Comparison of ENCODE assay signal across 2 cellular contexts in the genomic region with DNA sequence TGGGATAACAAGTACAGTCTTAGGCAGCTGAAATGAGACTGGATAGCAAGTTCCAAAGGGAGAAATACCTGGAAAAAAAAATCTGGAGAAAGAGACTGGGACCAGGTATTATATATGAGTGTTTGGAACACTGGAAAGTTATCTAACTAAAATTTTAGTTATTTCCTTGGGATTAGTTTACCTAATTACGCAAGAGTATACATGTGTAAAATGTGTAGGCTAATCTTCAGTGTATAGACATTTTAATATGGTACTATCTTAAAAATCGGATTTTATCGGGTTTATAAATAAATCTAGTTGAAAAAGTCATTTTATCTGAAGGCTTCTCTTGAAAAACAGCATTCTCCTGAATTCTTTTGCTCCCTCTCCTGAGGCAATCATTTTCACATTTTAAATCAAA.
TF ChIP-seq lines count a peak whose summit lies in the region.

No MANE protein-coding gene starts in this region.

TF ChIP-seq in GM23338, 12 proteins besides CTCF, POLR2A, EP300 and RAD21 (continued from another document):
- TF ChIP-seq ZNF462 (CRISPR knock-in tag; IDR thresholded peaks at IDR 0.05) (no peak), JUNB (IDR thresholded peaks at IDR 0.05; ENCODE audit: unreplicated experiment) (no peak), NANOG (IDR thresholded peaks at IDR 0.05; ENCODE audit: borderline replicate concordance) (no peak), EZH2phosphoT487 (IDR thresholded peaks at IDR 0.05; ENCODE audit: unreplicated experiment) (no peak), ZNF331 (CRISPR knock-in tag; IDR thresholded peaks at IDR 0.05; ENCODE audit: low read depth) (no peak), ZNF114 (CRISPR knock-in tag; IDR thresholded peaks at IDR 0.05) (no peak)

TF ChIP-seq in WTC11, 78 proteins besides CTCF, POLR2A, EP300 and RAD21 (continued from another document):
- TF ChIP-seq, protein P1, sequence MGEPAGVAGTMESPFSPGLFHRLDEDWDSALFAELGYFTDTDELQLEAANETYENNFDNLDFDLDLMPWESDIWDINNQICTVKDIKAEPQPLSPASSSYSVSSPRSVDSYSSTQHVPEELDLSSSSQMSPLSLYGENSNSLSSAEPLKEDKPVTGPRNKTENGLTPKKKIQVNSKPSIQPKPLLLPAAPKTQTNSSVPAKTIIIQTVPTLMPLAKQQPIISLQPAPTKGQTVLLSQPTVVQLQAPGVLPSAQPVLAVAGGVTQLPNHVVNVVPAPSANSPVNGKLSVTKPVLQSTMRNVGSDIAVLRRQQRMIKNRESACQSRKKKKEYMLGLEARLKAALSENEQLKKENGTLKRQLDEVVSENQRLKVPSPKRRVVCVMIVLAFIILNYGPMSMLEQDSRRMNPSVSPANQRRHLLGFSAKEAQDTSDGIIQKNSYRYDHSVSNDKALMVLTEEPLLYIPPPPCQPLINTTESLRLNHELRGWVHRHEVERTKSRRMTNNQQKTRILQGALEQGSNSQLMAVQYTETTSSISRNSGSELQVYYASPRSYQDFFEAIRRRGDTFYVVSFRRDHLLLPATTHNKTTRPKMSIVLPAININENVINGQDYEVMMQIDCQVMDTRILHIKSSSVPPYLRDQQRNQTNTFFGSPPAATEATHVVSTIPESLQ (CRISPR knock-in tag; IDR thresholded peaks at IDR 0.05): no peak
- TF ChIP-seq ESRRA (CRISPR knock-in tag; IDR thresholded peaks at IDR 0.05; ENCODE audit: borderline replicate concordance): no peak
- TF ChIP-seq, protein P2, sequence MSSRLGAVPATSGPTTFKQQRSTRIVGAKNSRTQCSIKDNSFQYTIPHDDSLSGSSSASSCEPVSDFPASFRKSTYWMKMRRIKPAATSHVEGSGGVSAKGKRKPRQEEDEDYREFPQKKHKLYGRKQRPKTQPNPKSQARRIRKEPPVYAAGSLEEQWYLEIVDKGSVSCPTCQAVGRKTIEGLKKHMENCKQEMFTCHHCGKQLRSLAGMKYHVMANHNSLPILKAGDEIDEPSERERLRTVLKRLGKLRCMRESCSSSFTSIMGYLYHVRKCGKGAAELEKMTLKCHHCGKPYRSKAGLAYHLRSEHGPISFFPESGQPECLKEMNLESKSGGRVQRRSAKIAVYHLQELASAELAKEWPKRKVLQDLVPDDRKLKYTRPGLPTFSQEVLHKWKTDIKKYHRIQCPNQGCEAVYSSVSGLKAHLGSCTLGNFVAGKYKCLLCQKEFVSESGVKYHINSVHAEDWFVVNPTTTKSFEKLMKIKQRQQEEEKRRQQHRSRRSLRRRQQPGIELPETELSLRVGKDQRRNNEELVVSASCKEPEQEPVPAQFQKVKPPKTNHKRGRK (CRISPR knock-in tag; IDR thresholded peaks at IDR 0.05; ENCODE audit: borderline replicate concordance): no peak
TF ChIP-seq in WTC11: peak in this region for 0.
